ENCODE assay signal across 26 cellular contexts in genomic region chr7:91567111-91568012, GRCh38.
DNase-seq lines count a peak whose midpoint lies in the region; ATAC-seq and TF ChIP-seq lines count a peak whose summit lies in the region.
"Had no signal": no experiment of that assay in that cellular context is flagged by ENCODE, and none has a peak within 500 bp of the region (broad histone marks: within the 10 kb centered on the region; RNA-seq: fewer than 3 reads in every experiment).

No MANE protein-coding gene starts in this region.

- POLR2A ChIA-PET in SK-N-SH (lab: Yijun Ruan, JAX), result no interaction called here

- H3K27ac Mint-ChIP-seq in activated naive CD4-positive, alpha-beta T cell treated with anti-CD3 and anti-CD28 coated beads, Interleukin-2, amount 10 ng/mL, durations not matched to agents 7 days and 5 days, result no peak overlapping the region
- H3K27ac Mint-ChIP-seq: activated CD8-positive, alpha-beta T cell treated with anti-CD3 and anti-CD28 coated beads for 36 hours; activated naive CD4-positive, alpha-beta T cell treated with anti-CD3 and anti-CD28 coated beads, Interleukin-2, amount 50 U/mL, for 24 hours; activated T-helper 17 cell treated with anti-CD3 and anti-CD28 coated beads, Interleukin-2, amount 50 U/mL, for 72 hours; CD14-positive monocyte; effector memory CD8-positive, alpha-beta T cell; GM23338; HFFc6; stimulated activated effector memory CD8-positive, alpha-beta T cell treated with anti-CD3 and anti-CD28 coated beads, Interleukin-12 subunit alpha, Interleukin-12 subunit beta, amount 100 ng/mL, for 72 hours had no signal

- H3K79me2 ChIP-seq in SK-N-SH (ENCODE audit: insufficient read depth), result no peaks in the 10 kb centered on the region

- 79% methylated on average over 6 of the region's 6 CpGs for WGBS in HUES64
- 49% methylated on average over 6 of the region's 6 CpGs for WGBS in SK-N-SH (ENCODE audit: low lambda C conversion rate)
- WGBS in prostate gland, result 44% methylated on average over 6 of the region's 6 CpGs
- 70 to 76% methylated on average over 6 of the region's 6 CpGs for WGBS in aorta, 2 donors

- H3K4me3 Mint-ChIP-seq in activated naive CD4-positive, alpha-beta T cell treated with anti-CD3 and anti-CD28 coated beads, Interleukin-2, amount 10 ng/mL, durations not matched to agents 7 days and 5 days, result no peak overlapping the region
- H3K4me3 Mint-ChIP-seq: activated CD8-positive, alpha-beta T cell treated with anti-CD3 and anti-CD28 coated beads for 36 hours; activated naive CD4-positive, alpha-beta T cell treated with anti-CD3 and anti-CD28 coated beads, Interleukin-2, amount 50 U/mL, for 24 hours; activated T-helper 17 cell treated with anti-CD3 and anti-CD28 coated beads, Interleukin-2, amount 50 U/mL, for 72 hours; CD14-positive monocyte; effector memory CD8-positive, alpha-beta T cell; GM23338; naive B cell; stimulated activated effector memory CD8-positive, alpha-beta T cell treated with anti-CD3 and anti-CD28 coated beads, Interleukin-12 subunit alpha, Interleukin-12 subunit beta, amount 100 ng/mL, for 72 hours had no signal

- no peaks in the 10 kb centered on the region for H3F3A ChIP-seq in SK-N-SH (replicated peaks; ENCODE audit: insufficient read depth)

- H3K27me3 ChIP-seq in HUES64 (ENCODE audit: insufficient read depth, low read length) (no peaks in the 10 kb centered on the region), SK-N-SH (ENCODE audit: insufficient read depth) (no peaks in the 10 kb centered on the region), prostate gland (replicated peaks; ENCODE audit: insufficient read depth) (no peaks in the 10 kb centered on the region), aorta (ENCODE audit: control insufficient read depth in 1 of 2, insufficient read depth in 2 of 2, low read length in 1 of 2) (no peaks in the 10 kb centered on the region)

- no peak for TF ChIP-seq POLR2A in prostate gland (IDR thresholded peaks at IDR 0.05)

- no peak overlapping the region for H3K27ac ChIP-seq in HUES64 (ENCODE audit: low read depth, low read length)
- H3K27ac ChIP-seq in SK-N-SH (ENCODE audit: low read depth in 2 of 2, low read length in 1 of 2), result no peak overlapping the region; a peak in 1 of 4 replicates
- peak overlapping the region; percentile 77 to 81 for H3K27ac ChIP-seq in prostate gland
- no peak overlapping the region for H3K27ac ChIP-seq in aorta (ENCODE audit: low read depth in 1 of 2, low read length in 2 of 2)

- no peak for ATAC-seq in GM21360 (IDR thresholded peaks at IDR 0.05; ENCODE audit: unreplicated experiment)
- no peak for ATAC-seq in aorta (ENCODE audit: low FRiP score)
- ATAC-seq: activated CD8-positive, alpha-beta T cell treated with anti-CD3 and anti-CD28 coated beads for 36 hours; activated T-helper 17 cell treated with anti-CD3 and anti-CD28 coated beads, Interleukin-2, amount 50 U/mL, for 72 hours; effector memory CD8-positive, alpha-beta T cell; GM23338; left ventricle myocardium superior; Panc1; stimulated activated effector memory CD8-positive, alpha-beta T cell treated with anti-CD3 and anti-CD28 coated beads, Interleukin-12 subunit alpha, Interleukin-12 subunit beta, amount 100 ng/mL, for 72 hours had no signal

- H3K9me3 ChIP-seq in HUES64 (ENCODE audit: insufficient read depth, low read depth, low read length) (no peaks in the 10 kb centered on the region), SK-N-SH (no peaks in the 10 kb centered on the region), prostate gland (no peaks in the 10 kb centered on the region), aorta (ENCODE audit: control insufficient read depth, low read length) (no peaks in the 10 kb centered on the region)

- H3K9me2 ChIP-seq in SK-N-SH, result no peaks in the 10 kb centered on the region

- H3K9ac ChIP-seq in HUES64 (ENCODE audit: low read depth, low read length) (0 out of 2 replicates have a peak overlapping the region, but pooled peaks have one; percentile 27), SK-N-SH (no peak overlapping the region)

- intact Hi-C loops in prostate gland (cut with DNase I) (no loop called here), aorta (cut with DNase I) (no loop called here)

- no peaks in the 10 kb centered on the region for H3K9me3 Mint-ChIP-seq in activated naive CD4-positive, alpha-beta T cell treated with anti-CD3 and anti-CD28 coated beads, Interleukin-2, amount 10 ng/mL, durations not matched to agents 7 days and 5 days
- H3K9me3 Mint-ChIP-seq: activated naive CD4-positive, alpha-beta T cell treated with anti-CD3 and anti-CD28 coated beads, Interleukin-2, amount 50 U/mL, for 24 hours; GM23338; HFFc6 had no signal

- H3K4me3 ChIP-seq in HUES64 (ENCODE audit: low read length) (no peak overlapping the region), SK-N-SH (ENCODE audit: low read depth in 2 of 2, low read length in 1 of 2) (no peak overlapping the region), fibroblast of the aortic adventitia (ENCODE audit: low read depth, low read length) (no peak overlapping the region), prostate gland (no peak overlapping the region), aorta (ENCODE audit: low read length in 2 of 2) (no peak overlapping the region)
- H3K4me3 ChIP-seq: GM23338 had no signal

- H3K4me1 ChIP-seq in HUES64 (ENCODE audit: insufficient read depth, low read length) (peaks cover 17% of the 10 kb centered on the region; the same call in 1 of the 2 replicates), SK-N-SH (ENCODE audit: control insufficient read depth in 1 of 2, insufficient read depth in 2 of 2, low read depth in 1 of 2, low read length in 1 of 2) (peaks cover 0 to 28% of the 10 kb centered on the region in 2 experiments; a peak in 2 of 4 replicates), prostate gland (replicated peaks) (peaks cover 5% of the 10 kb centered on the region), aorta (ENCODE audit: control insufficient read depth in 1 of 2, insufficient read depth in 2 of 2, low read length in 2 of 2) (peaks cover 0 to 2% of the 10 kb centered on the region in 2 donors)

- no peak for TF ChIP-seq EP300 in SK-N-SH (IDR thresholded peaks at IDR 0.05; ENCODE audit: borderline replicate concordance in 1 of 2, low read depth in 1 of 2, low read length in 1 of 2)

- no peaks in the 10 kb centered on the region for H3K36me3 ChIP-seq in HUES64 (ENCODE audit: insufficient read depth, low read length)
- H3K36me3 ChIP-seq in SK-N-SH (replicated peaks in 1 of 2; ENCODE audit: control insufficient read depth in 1 of 2, insufficient read depth in 2 of 2, low read length in 1 of 2), result no peaks in the 10 kb centered on the region
- no peaks in the 10 kb centered on the region for H3K36me3 ChIP-seq in prostate gland
- H3K36me3 ChIP-seq in aorta (ENCODE audit: control insufficient read depth in 1 of 2, insufficient read depth in 2 of 2, low read length in 1 of 2), result no peaks in the 10 kb centered on the region

- DNase-seq in SK-N-SH (no peak), fibroblast of the aortic adventitia (ENCODE audit: low read depth) (peak; percentile 28), prostate gland (ENCODE audit: low spot score) (no peak), Ammon's horn (ENCODE audit: low spot score) (no peak), aorta (no peak)
- DNase-seq in activated naive CD4-positive, alpha-beta T cell treated with anti-CD3 and anti-CD28 coated beads, Interleukin-2, amount 10 ng/mL, durations not matched to agents 7 days and 5 days, result no peak
- DNase-seq: activated CD8-positive, alpha-beta memory T cell treated with anti-CD3 and anti-CD28 coated beads, Interleukin-2, amount 50 U/mL, for 48 hours; activated CD8-positive, alpha-beta T cell treated with anti-CD3 and anti-CD28 coated beads for 36 hours; amniotic stem cell; DND-41; effector memory CD8-positive, alpha-beta T cell; HFFc6; KBM-7; left ventricle myocardium superior; naive B cell; NCI-H1105 treated with DMSO at 0.1 percent for 48 hours; NCI-H345; SW 1271 had no signal

- CTCF ChIA-PET in SK-N-SH (lab: Yijun Ruan, JAX), result interaction anchor here (0.8 to 3.0 kb wide), 5 partner anchors 11 to 244 kb away, joined by 3 to 8 read pairs (median 3); no protein-coding TSS in a partner anchor
- CTCF ChIA-PET in activated naive CD4-positive, alpha-beta T cell treated with anti-CD3 and anti-CD28 coated beads, Interleukin-2, amount 10 ng/mL, durations not matched to agents 7 days and 5 days (lab: Charles Lee), result no interaction called here

- no peak overlapping the region for H2AFZ ChIP-seq in SK-N-SH (ENCODE audit: low read depth)
- H2AFZ ChIP-seq: GM23338 had no signal

- H4K20me1 ChIP-seq in SK-N-SH (ENCODE audit: insufficient read depth), result no peaks in the 10 kb centered on the region

- no peaks in the 10 kb centered on the region for H3K4me1 Mint-ChIP-seq in activated naive CD4-positive, alpha-beta T cell treated with anti-CD3 and anti-CD28 coated beads, Interleukin-2, amount 10 ng/mL, durations not matched to agents 7 days and 5 days
- H3K4me1 Mint-ChIP-seq: activated naive CD4-positive, alpha-beta T cell treated with anti-CD3 and anti-CD28 coated beads, Interleukin-2, amount 50 U/mL, for 24 hours; activated T-helper 17 cell treated with anti-CD3 and anti-CD28 coated beads, Interleukin-2, amount 50 U/mL, for 72 hours; CD14-positive monocyte; naive B cell; stimulated activated effector memory CD8-positive, alpha-beta T cell treated with anti-CD3 and anti-CD28 coated beads, Interleukin-12 subunit alpha, Interleukin-12 subunit beta, amount 100 ng/mL, for 72 hours had no signal

- TF ChIP-seq CTCF in SK-N-SH (IDR thresholded peaks at IDR 0.05), result no peak
- no peak for TF ChIP-seq CTCF in fibroblast of the aortic adventitia (IDR thresholded peaks at IDR 0.05; ENCODE audit: insufficient read depth, low read length)
- no peak for TF ChIP-seq CTCF in prostate gland (IDR thresholded peaks at IDR 0.05)

- no peaks in the 10 kb centered on the region for H3K27me3 Mint-ChIP-seq in activated naive CD4-positive, alpha-beta T cell treated with anti-CD3 and anti-CD28 coated beads, Interleukin-2, amount 10 ng/mL, durations not matched to agents 7 days and 5 days
- H3K27me3 Mint-ChIP-seq: activated CD8-positive, alpha-beta T cell treated with anti-CD3 and anti-CD28 coated beads for 36 hours; activated naive CD4-positive, alpha-beta T cell treated with anti-CD3 and anti-CD28 coated beads, Interleukin-2, amount 50 U/mL, for 24 hours; activated T-helper 17 cell treated with anti-CD3 and anti-CD28 coated beads, Interleukin-2, amount 50 U/mL, for 72 hours; effector memory CD8-positive, alpha-beta T cell had no signal

- H3K4me2 ChIP-seq in SK-N-SH, result no peak overlapping the region
- H3K4me2 ChIP-seq: GM23338 had no signal

- no peaks in the 10 kb centered on the region for H3K36me3 Mint-ChIP-seq in activated naive CD4-positive, alpha-beta T cell treated with anti-CD3 and anti-CD28 coated beads, Interleukin-2, amount 10 ng/mL, durations not matched to agents 7 days and 5 days
- H3K36me3 Mint-ChIP-seq: activated naive CD4-positive, alpha-beta T cell treated with anti-CD3 and anti-CD28 coated beads, Interleukin-2, amount 50 U/mL, for 24 hours; CD14-positive monocyte; naive B cell; stimulated activated effector memory CD8-positive, alpha-beta T cell treated with anti-CD3 and anti-CD28 coated beads, Interleukin-12 subunit alpha, Interleukin-12 subunit beta, amount 100 ng/mL, for 72 hours had no signal

- no peak for TF ChIP-seq RAD21 in SK-N-SH (IDR thresholded peaks at IDR 0.05; ENCODE audit: low read length)

TF ChIP-seq in SK-N-SH, 30 proteins besides CTCF, POLR2A, EP300 and RAD21 (continues in another document):
- TF ChIP-seq TCF12 (IDR thresholded peaks at IDR 0.05), result no peak
- TF ChIP-seq SIN3A (IDR thresholded peaks at IDR 0.05; ENCODE audit: borderline replicate concordance, low read depth, low read length), result no peak

Comparison
In these comparisons a context has a peak if more than half of its experiments do, and no peak if none do; other contexts are left out.
1. H3K27ac ChIP-seq: peak in prostate gland (2 of 2); none in HUES64 (single experiment), SK-N-SH (0 of 2) and aorta (0 of 2).